ENCODE assay signal across 9 cellular contexts in genomic region chr20:23636182-23636907, GRCh38. TPM values are rescaled to one million over a fixed set of nuclear protein-coding genes. Genes with fewer than 3 reads are reported as not detected.
DNase-seq lines count a peak whose midpoint lies in the region; ATAC-seq and TF ChIP-seq lines count a peak whose summit lies in the region.
"Had no signal": no experiment of that assay in that cellular context is flagged by ENCODE, and none has a peak within 500 bp of the region (broad histone marks: within the 10 kb centered on the region; RNA-seq: fewer than 3 reads in every experiment).

No MANE protein-coding gene starts in this region.

- no peaks in the 10 kb centered on the region for H3K36me3 Mint-ChIP-seq in stimulated activated naive CD8-positive, alpha-beta T cell treated with anti-CD3 and anti-CD28 coated beads, Interleukin-15, Interleukin-2, amounts not matched to agents 100 ng/mL and 50 ng/mL, for 24 hours (ENCODE audit: low read depth)
- H3K36me3 Mint-ChIP-seq in natural killer cell: no peaks in the 10 kb centered on the region

- no peak for DNase-seq in stimulated activated naive CD8-positive, alpha-beta T cell treated with anti-CD3 and anti-CD28 coated beads, Interleukin-15, Interleukin-2, amounts not matched to agents 100 U/mL and 50 U/mL, for 24 hours
- no peak for DNase-seq in natural killer cell
- DNase-seq in NCI-H524 treated with DMSO at 0.1 percent for 48 hours (lab: John Stamatoyannopoulos, UW): no peak
- no peak for DNase-seq in activated effector memory CD4-positive, alpha-beta T cell treated with anti-CD3 and anti-CD28 coated beads, Interleukin-2, amount 50 U/mL, for 16 hours

- H3K9me3 ChIP-seq in endocrine pancreas (ENCODE audit: control insufficient read depth, low read length): no peaks in the 10 kb centered on the region

- H3K4me3 ChIP-seq in endocrine pancreas (ENCODE audit: control insufficient read depth, insufficient read depth, low read length): peak overlapping the region; percentile 67

- TF ChIP-seq CTCF in natural killer cell (IDR thresholded peaks at IDR 0.05): no peak

- peak overlapping the region; percentile 15 for H3K9ac ChIP-seq in endocrine pancreas (ENCODE audit: control insufficient read depth, insufficient read depth, low read length)

- no peaks in the 10 kb centered on the region for H3K9me3 Mint-ChIP-seq in stimulated activated naive CD8-positive, alpha-beta T cell treated with anti-CD3 and anti-CD28 coated beads, Interleukin-15, Interleukin-2, amounts not matched to agents 100 ng/mL and 50 ng/mL, for 24 hours
- H3K9me3 Mint-ChIP-seq in natural killer cell: no peaks in the 10 kb centered on the region

- H3K27me3 Mint-ChIP-seq in stimulated activated naive CD8-positive, alpha-beta T cell treated with anti-CD3 and anti-CD28 coated beads, Interleukin-15, Interleukin-2, amounts not matched to agents 100 ng/mL and 50 ng/mL, for 24 hours: peaks cover 21% of the 10 kb centered on the region
- H3K27me3 Mint-ChIP-seq in natural killer cell (ENCODE audit: low read depth in 2 of 2): no peaks in the 10 kb centered on the region

- intact Hi-C loops in natural killer cell (cut with micrococcal nuclease): no loop called here

- H3K27ac Mint-ChIP-seq in stimulated activated naive CD8-positive, alpha-beta T cell treated with anti-CD3 and anti-CD28 coated beads, Interleukin-15, Interleukin-2, amounts not matched to agents 100 ng/mL and 50 ng/mL, for 24 hours: no peak overlapping the region
- peak overlapping the region; percentile 60 to 77 for H3K27ac Mint-ChIP-seq in natural killer cell

- peaks cover 4% of the 10 kb centered on the region for H3K4me1 ChIP-seq in endocrine pancreas (ENCODE audit: control insufficient read depth, insufficient read depth, low read length)

- peak overlapping the region; percentile 55 for H3K4me3 Mint-ChIP-seq in stimulated activated naive CD8-positive, alpha-beta T cell treated with anti-CD3 and anti-CD28 coated beads, Interleukin-15, Interleukin-2, amounts not matched to agents 100 ng/mL and 50 ng/mL, for 24 hours
- peak overlapping the region; percentile 93 for H3K4me3 Mint-ChIP-seq in natural killer cell

- H3K4me1 Mint-ChIP-seq in stimulated activated naive CD8-positive, alpha-beta T cell treated with anti-CD3 and anti-CD28 coated beads, Interleukin-15, Interleukin-2, amounts not matched to agents 100 ng/mL and 50 ng/mL, for 24 hours (ENCODE audit: low read depth): peaks cover 5% of the 10 kb centered on the region
- peaks cover 6 to 19% of the 10 kb centered on the region in 2 donors for H3K4me1 Mint-ChIP-seq in natural killer cell

- H3K27me3 ChIP-seq in endocrine pancreas (ENCODE audit: control insufficient read depth, insufficient read depth, low read length): no peaks in the 10 kb centered on the region

- H3K36me3 ChIP-seq in endocrine pancreas (ENCODE audit: control insufficient read depth, insufficient read depth, low read length): no peaks in the 10 kb centered on the region

- ATAC-seq in stimulated activated naive CD8-positive, alpha-beta T cell treated with anti-CD3 and anti-CD28 coated beads, Interleukin-15, Interleukin-2, amounts not matched to agents 100 U/mL and 50 U/mL, for 24 hours: no peak
- ATAC-seq in natural killer cell (no peak), GM18870 (IDR thresholded peaks at IDR 0.05; ENCODE audit: unreplicated experiment) (no peak), HG02840 (IDR thresholded peaks at IDR 0.05; ENCODE audit: low FRiP score, unreplicated experiment) (no peak)
- ATAC-seq: activated CD4-positive, CD25-positive, alpha-beta regulatory T cell treated with anti-CD3 and anti-CD28 coated beads, Interleukin-2, amount 50 U/mL, for 24 hours had no signal

RNA-seq across cellular contexts. Expression of gene CST3, which starts 1.4 kb away (rescaled TPM):
- 100 to 1,000 TPM in 1 of 3 donors, 10 to 100 TPM in 2; 30.0 to 118 (median 83.8) TPM for total RNA-seq in natural killer cell

RNA-seq across cellular contexts. Expression of gene CST9, which starts 30.6 kb away (rescaled TPM):
- not detected for total RNA-seq in natural killer cell

RNA-seq across cellular contexts. Expression of gene CST4, which starts 52.5 kb away (rescaled TPM):
- total RNA-seq in natural killer cell: not detected
